In the genomic region with DNA sequence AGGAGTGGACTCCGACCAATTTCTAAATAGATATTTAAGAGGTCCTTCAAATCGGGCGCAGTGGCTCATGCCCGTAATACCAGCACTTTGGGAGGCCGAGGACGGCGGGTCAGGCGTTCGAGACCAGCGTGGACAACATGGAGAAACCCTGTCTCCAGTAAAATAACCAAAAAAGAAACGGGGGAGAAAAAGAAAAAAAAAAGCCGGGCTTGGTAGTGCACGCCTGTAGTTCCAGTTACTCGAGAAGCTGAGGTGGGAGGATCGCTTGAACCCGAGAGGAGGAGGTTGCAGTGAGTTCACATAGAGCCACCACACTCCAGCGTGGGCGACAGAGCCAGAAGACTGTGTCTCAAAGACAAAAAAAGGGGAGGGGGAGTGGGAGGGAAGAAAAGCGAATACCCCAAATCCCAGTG, we compare ENCODE assay signal across 8 cellular contexts. TPM values are rescaled to one million over a fixed set of nuclear protein-coding genes. Genes with fewer than 3 reads are reported as not detected.
A peak's percentile ranks its signal among the peaks of the same experiment; 100 is the strongest.
DNase-seq lines count a peak whose midpoint lies in the region; ATAC-seq lines count a peak whose summit lies in the region.

No MANE protein-coding gene starts in this region.

- peak overlapping the region; percentile 98 for H3K9ac ChIP-seq in iPS-20b (ENCODE audit: low read depth, low read length)

- H3K27me3 Mint-ChIP-seq in activated CD4-positive, alpha-beta T cell treated with anti-CD3 and anti-CD28 coated beads for 36 hours = no peaks in the 10 kb centered on the region
- H3K27me3 Mint-ChIP-seq in activated naive CD8-positive, alpha-beta T cell treated with anti-CD3 and anti-CD28 coated beads, Interleukin-2, amount 50 U/mL, for 24 hours = peaks cover 2% of the 10 kb centered on the region

- no peaks in the 10 kb centered on the region for H3K36me3 ChIP-seq in iPS-20b (ENCODE audit: insufficient read depth, low read depth, low read length)

- peak overlapping the region; percentile 77 for H3K27ac ChIP-seq in iPS-20b (ENCODE audit: low read length)

- H3K27me3 ChIP-seq in iPS-20b (ENCODE audit: insufficient read depth, low read length) = no peaks in the 10 kb centered on the region

- peaks cover 22% of the 10 kb centered on the region; the same call in 1 of the 2 replicates for H3K4me1 ChIP-seq in iPS-20b (ENCODE audit: insufficient read depth, low read length)

- intact Hi-C loops in activated CD4-positive, alpha-beta T cell treated with anti-CD3 and anti-CD28 coated beads for 36 hours (cut with DNase I, micrococcal nuclease) = loop anchor here (1.0 to 5.0 kb wide), 12 partner anchors 9 to 1778 kb away; a partner anchor contains a TSS

- CTCF ChIA-PET in activated CD4-positive, alpha-beta T cell treated with anti-CD3 and anti-CD28 coated beads for 36 hours (lab: Charles Lee) = interaction anchor here (0.5 to 4.4 kb wide), 5 partner anchors 8 to 50 kb away, joined by 3 to 49 read pairs (median 3); a partner anchor contains a TSS

- no peaks in the 10 kb centered on the region for H3K9me3 Mint-ChIP-seq in activated CD4-positive, alpha-beta T cell treated with anti-CD3 and anti-CD28 coated beads for 36 hours (ENCODE audit: low read depth)
- no peaks in the 10 kb centered on the region for H3K9me3 Mint-ChIP-seq in activated naive CD8-positive, alpha-beta T cell treated with anti-CD3 and anti-CD28 coated beads, Interleukin-2, amount 50 U/mL, for 24 hours

- no peaks in the 10 kb centered on the region for H3K9me3 ChIP-seq in iPS-20b (ENCODE audit: insufficient read depth, low read depth, low read length)

- H3K4me3 ChIP-seq in iPS-20b (ENCODE audit: low read length) = peak overlapping the region; percentile 87; the same call in 1 of the 2 replicates

- peaks cover 30% of the 10 kb centered on the region for H3K4me1 Mint-ChIP-seq in activated CD4-positive, alpha-beta T cell treated with anti-CD3 and anti-CD28 coated beads for 36 hours
- peaks cover 44% of the 10 kb centered on the region for H3K4me1 Mint-ChIP-seq in activated naive CD8-positive, alpha-beta T cell treated with anti-CD3 and anti-CD28 coated beads, Interleukin-2, amount 50 U/mL, for 24 hours

- peak; percentile 81 for DNase-seq in activated CD4-positive, alpha-beta T cell treated with anti-CD3 and anti-CD28 coated beads for 36 hours
- no peak for DNase-seq in activated CD4-positive, alpha-beta T cell treated with anti-CD3 and anti-CD28 coated beads for 1 hour
- peak; percentile 56 for DNase-seq in activated naive CD8-positive, alpha-beta T cell treated with anti-CD3 and anti-CD28 coated beads, Interleukin-2, amount 50 U/mL, for 24 hours
- DNase-seq in stimulated activated CD4-positive, alpha-beta T cell treated with anti-CD3 and anti-CD28 coated beads, Interleukin-4, amount 100 ng/mL, for 1 hour = peak; percentile 10
- no peak for DNase-seq in EL
- no peak for DNase-seq in putamen (ENCODE audit: low spot score)

- H3K4me3 Mint-ChIP-seq in activated CD4-positive, alpha-beta T cell treated with anti-CD3 and anti-CD28 coated beads for 36 hours = peak overlapping the region; percentile 81
- peak overlapping the region; percentile 83 for H3K4me3 Mint-ChIP-seq in activated naive CD8-positive, alpha-beta T cell treated with anti-CD3 and anti-CD28 coated beads, Interleukin-2, amount 50 U/mL, for 24 hours

- peak overlapping the region; percentile 98 for H3K27ac Mint-ChIP-seq in activated CD4-positive, alpha-beta T cell treated with anti-CD3 and anti-CD28 coated beads for 36 hours
- H3K27ac Mint-ChIP-seq in activated naive CD8-positive, alpha-beta T cell treated with anti-CD3 and anti-CD28 coated beads, Interleukin-2, amount 50 U/mL, for 24 hours = peak overlapping the region; percentile 94

- H3K36me3 Mint-ChIP-seq in activated CD4-positive, alpha-beta T cell treated with anti-CD3 and anti-CD28 coated beads for 36 hours (ENCODE audit: low read depth) = peaks cover 6% of the 10 kb centered on the region
- peaks cover 7% of the 10 kb centered on the region for H3K36me3 Mint-ChIP-seq in activated naive CD8-positive, alpha-beta T cell treated with anti-CD3 and anti-CD28 coated beads, Interleukin-2, amount 50 U/mL, for 24 hours (ENCODE audit: low read depth)

- POLR2A ChIA-PET in activated CD4-positive, alpha-beta T cell treated with anti-CD3 and anti-CD28 coated beads for 36 hours (lab: Charles Lee) = interaction anchor here (0.6 to 10.8 kb wide), 8 partner anchors 12 to 1863 kb away, joined by 3 to 571 read pairs (median 46); a partner anchor contains a TSS

- ATAC-seq in activated CD4-positive, alpha-beta T cell treated with anti-CD3 and anti-CD28 coated beads for 36 hours = peak; percentile 16
- no peak for ATAC-seq in activated naive CD8-positive, alpha-beta T cell treated with anti-CD3 and anti-CD28 coated beads, Interleukin-2, amount 50 U/mL, for 24 hours
- ATAC-seq in GM18498 (IDR thresholded peaks at IDR 0.05; ENCODE audit: unreplicated experiment) = no peak

RNA-seq across cellular contexts. Expression of a gene that starts 53.3 kb away (rescaled TPM):
- total RNA-seq in activated CD4-positive, alpha-beta T cell treated with anti-CD3 and anti-CD28 coated beads for 36 hours = 1 to 10 TPM; 1.1 to 1.4 TPM

Comparison
In these comparisons a context has a peak if more than half of its experiments do, and no peak if none do; other contexts are left out.
1. DNase-seq: peak in activated CD4-positive, alpha-beta T cell treated with anti-CD3 and anti-CD28 coated beads for 36 hours (single experiment), activated naive CD8-positive, alpha-beta T cell treated with anti-CD3 and anti-CD28 coated beads, Interleukin-2, amount 50 U/mL, for 24 hours (single experiment) and stimulated activated CD4-positive, alpha-beta T cell treated with anti-CD3 and anti-CD28 coated beads, Interleukin-4, amount 100 ng/mL, for 1 hour (single experiment); none in activated CD4-positive, alpha-beta T cell treated with anti-CD3 and anti-CD28 coated beads for 1 hour (single experiment), EL (single experiment) and putamen (single experiment).